ENCODE assay signal across 1 cellular context in genomic region chr5:172733179-172733973, GRCh38.
A peak's percentile ranks its signal among the peaks of the same experiment; 100 is the strongest.
TF ChIP-seq lines count a peak whose summit lies in the region.

No MANE protein-coding gene starts in this region.

TF ChIP-seq in HepG2, 621 proteins besides CTCF, POLR2A, EP300 and RAD21 (continued from another document):
- TF ChIP-seq ZBTB37 (CRISPR knock-in tag; IDR thresholded peaks at IDR 0.05), result no peak
- TF ChIP-seq ZSCAN9 (CRISPR knock-in tag; IDR thresholded peaks at IDR 0.05; ENCODE audit: borderline replicate concordance), result 0 out of 2 replicates have a peak, but pooled peaks have one; percentile 45
- TF ChIP-seq SETDB1 (CRISPR knock-in tag; IDR thresholded peaks at IDR 0.05; ENCODE audit: borderline replicate concordance), result no peak
- no peak for TF ChIP-seq PLSCR1 (CRISPR knock-in tag; IDR thresholded peaks at IDR 0.05; ENCODE audit: borderline replicate concordance)
- TF ChIP-seq DMAP1 (CRISPR knock-in tag; IDR thresholded peaks at IDR 0.05), result peak; percentile 17; the same call in 1 of the 2 replicates
- no peak for TF ChIP-seq CREM (IDR thresholded peaks at IDR 0.05)
- TF ChIP-seq CREM (CRISPR knock-in tag; IDR thresholded peaks at IDR 0.05), result no peak
- no peak for TF ChIP-seq THAP8 (CRISPR knock-in tag; IDR thresholded peaks at IDR 0.05; ENCODE audit: borderline replicate concordance)
- TF ChIP-seq JUN (CRISPR knock-in tag; IDR thresholded peaks at IDR 0.05), result no peak
- 0 out of 2 replicates have a peak, but pooled peaks have one; percentile 41 for TF ChIP-seq MTA1 (CRISPR knock-in tag; IDR thresholded peaks at IDR 0.05; ENCODE audit: borderline replicate concordance)
- TF ChIP-seq MYC (CRISPR knock-in tag; IDR thresholded peaks at IDR 0.05; ENCODE audit: borderline replicate concordance), result peak; percentile 82
- no peak for TF ChIP-seq JARID2 (CRISPR knock-in tag; IDR thresholded peaks at IDR 0.05; ENCODE audit: insufficient replicate concordance)
- 0 out of 2 replicates have a peak, but pooled peaks have one; percentile 51 for TF ChIP-seq ZNF296 (CRISPR knock-in tag; conservative IDR thresholded peaks at IDR 0.05)
- TF ChIP-seq SMC3 (IDR thresholded peaks at IDR 0.05; ENCODE audit: low read length), result no peak
- no peak for TF ChIP-seq SALL1 (CRISPR knock-in tag; IDR thresholded peaks at IDR 0.05)
- 0 out of 2 replicates have a peak, but pooled peaks have one; percentile 25 for TF ChIP-seq ZNF788 (CRISPR knock-in tag; IDR thresholded peaks at IDR 0.05; ENCODE audit: borderline replicate concordance)
- peak; percentile 48; the same call in 1 of the 2 replicates for TF ChIP-seq ELF4 (CRISPR knock-in tag; IDR thresholded peaks at IDR 0.05; ENCODE audit: borderline replicate concordance)
- no peak for TF ChIP-seq SIX4 (CRISPR knock-in tag; IDR thresholded peaks at IDR 0.05)
- TF ChIP-seq SPEN (CRISPR knock-in tag; IDR thresholded peaks at IDR 0.05; ENCODE audit: low read depth), result peak; percentile 14; the same call in 1 of the 2 replicates
- TF ChIP-seq ZNF451 (CRISPR knock-in tag; IDR thresholded peaks at IDR 0.05), result no peak
- no peak for TF ChIP-seq ZBTB1 (CRISPR knock-in tag; IDR thresholded peaks at IDR 0.05; ENCODE audit: borderline replicate concordance)
- no peak for TF ChIP-seq MNT (IDR thresholded peaks at IDR 0.05)
- no peak for TF ChIP-seq ZNF337 (CRISPR knock-in tag; IDR thresholded peaks at IDR 0.05; ENCODE audit: borderline replicate concordance, low read depth)
- peak; percentile 41; the same call in 1 of the 2 replicates for TF ChIP-seq RBFOX2 (IDR thresholded peaks at IDR 0.05; ENCODE audit: low read depth, low read length)
- TF ChIP-seq BHLHE40 (IDR thresholded peaks at IDR 0.05; ENCODE audit: low read length), result no peak
- 0 out of 2 replicates have a peak, but pooled peaks have one; percentile 9 for TF ChIP-seq THAP11 (CRISPR knock-in tag; IDR thresholded peaks at IDR 0.05)
- no peak for TF ChIP-seq HMG20B (CRISPR knock-in tag; conservative IDR thresholded peaks at IDR 0.05)
- TF ChIP-seq ZNF512B (CRISPR knock-in tag; IDR thresholded peaks at IDR 0.05; ENCODE audit: borderline replicate concordance), result peak; percentile 68; the same call in 1 of the 2 replicates
- 0 out of 2 replicates have a peak, but pooled peaks have one; percentile 25 for TF ChIP-seq ZNF501 (CRISPR knock-in tag; IDR thresholded peaks at IDR 0.05)
- TF ChIP-seq TARDBP (CRISPR knock-in tag; IDR thresholded peaks at IDR 0.05), result 0 out of 2 replicates have a peak, but pooled peaks have one; percentile 17
- no peak for TF ChIP-seq SP4 (CRISPR knock-in tag; IDR thresholded peaks at IDR 0.05)
- no peak for TF ChIP-seq ZNF263 (CRISPR knock-in tag; IDR thresholded peaks at IDR 0.05)
